8 cellular contexts compared by ENCODE assay signal in genomic region chr11:19713221-19714092, GRCh38. TPM values are rescaled to one million over a fixed set of nuclear protein-coding genes. Genes with fewer than 3 reads are reported as not detected.
A peak's percentile ranks its signal among the peaks of the same experiment; 100 is the strongest.
DNase-seq lines count a peak whose midpoint lies in the region; ATAC-seq and TF ChIP-seq lines count a peak whose summit lies in the region.

No MANE protein-coding gene starts in this region.

- no peaks in the 10 kb centered on the region for H3K79me2 ChIP-seq in HCT116 (ENCODE audit: insufficient read depth, low read length)

- peak overlapping the region; percentile 37 to 98 (median 78) for H3K27ac Mint-ChIP-seq in CD8-positive, alpha-beta memory T cell
- H3K27ac Mint-ChIP-seq in activated T-helper 1 cell treated with anti-CD3 and anti-CD28 coated beads, Interleukin-12 subunit alpha, Interleukin-12 subunit beta, Interleukin-2, Interleukin-4 antibody, amounts not matched to agents 30 ng/mL and 10 ng/mL and 1 ng/mL, durations not matched to agents 14 hours and 24 hours and 36 hours: peak overlapping the region; percentile 36

- H3K36me3 ChIP-seq in CD8-positive, alpha-beta memory T cell (ENCODE audit: insufficient read depth, low read length): no peaks in the 10 kb centered on the region
- no peaks in the 10 kb centered on the region for H3K36me3 ChIP-seq in HCT116 (ENCODE audit: control insufficient read depth in 1 of 2, insufficient read depth in 2 of 2, low read length in 2 of 2)

- H3K27me3 ChIP-seq in CD8-positive, alpha-beta memory T cell (ENCODE audit: insufficient read depth, low read length, poor library complexity, severe bottlenecking): peaks cover 25% of the 10 kb centered on the region
- no peaks in the 10 kb centered on the region for H3K27me3 ChIP-seq in HCT116 (ENCODE audit: insufficient read depth, low read length)

- peak overlapping the region; percentile 82 to 96 (median 92) for H3K4me3 Mint-ChIP-seq in CD8-positive, alpha-beta memory T cell
- H3K4me3 Mint-ChIP-seq in activated T-helper 1 cell treated with anti-CD3 and anti-CD28 coated beads, Interleukin-12 subunit alpha, Interleukin-12 subunit beta, Interleukin-2, Interleukin-4 antibody, amounts not matched to agents 30 ng/mL and 10 ng/mL and 1 ng/mL, durations not matched to agents 14 hours and 24 hours and 36 hours: peak overlapping the region; percentile 85

- H3K9ac ChIP-seq in HCT116 (ENCODE audit: low read length): peak overlapping the region; percentile 56

- no peaks in the 10 kb centered on the region for H3K9me3 ChIP-seq in CD8-positive, alpha-beta memory T cell (ENCODE audit: low read length)
- H3K9me3 ChIP-seq in HCT116 (ENCODE audit: control insufficient read depth in 1 of 2, insufficient read depth in 1 of 2, low read depth in 1 of 2, low read length in 2 of 2) (no peaks in the 10 kb centered on the region), iPS-18c (ENCODE audit: control insufficient read depth, insufficient read depth, low read length) (peaks cover 6% of the 10 kb centered on the region)

- POLR2A ChIA-PET in CD8-positive, alpha-beta memory T cell (lab: Charles Lee): interaction anchor here (0.6 kb wide), 1 partner anchor 10 kb away, joined by 4 read pairs; no protein-coding TSS in a partner anchor
- POLR2A ChIA-PET in HCT116 (lab: Charles Lee): no interaction called here

- H3K4me1 ChIP-seq in CD8-positive, alpha-beta memory T cell (ENCODE audit: insufficient read depth, low read length): peaks cover 20% of the 10 kb centered on the region
- peaks cover 8 to 37% of the 10 kb centered on the region in 2 experiments for H3K4me1 ChIP-seq in HCT116 (ENCODE audit: control insufficient read depth in 1 of 2, insufficient read depth in 2 of 2, low read length in 2 of 2)

- CTCF ChIA-PET in CD8-positive, alpha-beta memory T cell (lab: Charles Lee): interaction anchor here (1.1 to 3.4 kb wide), 3 partner anchors 10 to 149 kb away, joined by 3 to 12 read pairs (median 3); no protein-coding TSS in a partner anchor
- CTCF ChIA-PET in HCT116 (lab: Charles Lee): no interaction called here

- H3K4me1 Mint-ChIP-seq in CD8-positive, alpha-beta memory T cell: peaks cover 21 to 40% (median 32%) of the 10 kb centered on the region in 3 donors
- H3K4me1 Mint-ChIP-seq in activated T-helper 1 cell treated with anti-CD3 and anti-CD28 coated beads, Interleukin-12 subunit alpha, Interleukin-12 subunit beta, Interleukin-2, Interleukin-4 antibody, amounts not matched to agents 30 ng/mL and 10 ng/mL and 1 ng/mL, durations not matched to agents 14 hours and 24 hours and 36 hours (ENCODE audit: low read depth): peaks cover 17% of the 10 kb centered on the region

- peaks cover 27 to 30% of the 10 kb centered on the region in 2 donors for H3K27me3 Mint-ChIP-seq in CD8-positive, alpha-beta memory T cell
- H3K27me3 Mint-ChIP-seq in activated T-helper 1 cell treated with anti-CD3 and anti-CD28 coated beads, Interleukin-12 subunit alpha, Interleukin-12 subunit beta, Interleukin-2, Interleukin-4 antibody, amounts not matched to agents 30 ng/mL and 10 ng/mL and 1 ng/mL, durations not matched to agents 14 hours and 24 hours and 36 hours (ENCODE audit: insufficient read depth): peaks cover 64% of the 10 kb centered on the region

- intact Hi-C loops in HCT116 (cut with micrococcal nuclease): no loop called here
- intact Hi-C loops in activated T-helper 1 cell treated with anti-CD3 and anti-CD28 coated beads, Interleukin-12 subunit alpha, Interleukin-12 subunit beta, Interleukin-2, Interleukin-4 antibody, amounts not matched to agents 30 ng/mL and 10 ng/mL and 1 ng/mL, durations not matched to agents 14 hours and 24 hours and 36 hours (cut with micrococcal nuclease): loop anchor here (2.0 to 10.0 kb wide), 3 partner anchors 271 to 651 kb away; partner anchors contain the start of genes HTATIP2 and ZDHHC13

- H4K20me1 ChIP-seq in HCT116 (ENCODE audit: insufficient read depth): no peaks in the 10 kb centered on the region

- no peaks in the 10 kb centered on the region for H3K9me2 ChIP-seq in HCT116 (ENCODE audit: insufficient read depth)

- peak in 2 of 5 donors; percentile 9 to 50 for DNase-seq in CD8-positive, alpha-beta memory T cell
- no peak for DNase-seq in HCT116 (ENCODE audit: low read depth, low spot score)
- DNase-seq in activated T-helper 1 cell treated with anti-CD3 and anti-CD28 coated beads, Interleukin-12 subunit alpha, Interleukin-12 subunit beta, Interleukin-2, Interleukin-4 antibody, amounts not matched to agents 30 ng/mL and 10 ng/mL and 1 ng/mL, durations not matched to agents 14 hours and 24 hours and 36 hours (ENCODE audit: low spot score): no peak
- DNase-seq in stimulated activated naive CD8-positive, alpha-beta T cell treated with anti-CD3 and anti-CD28 coated beads, Interleukin-15, Interleukin-2, amounts not matched to agents 100 U/mL and 50 U/mL, for 24 hours: peak; percentile 17
- no peak for DNase-seq in NCI-H2029 treated with DMSO at 0.1 percent for 48 hours (lab: John Stamatoyannopoulos, UW)
- DNase-seq in SIG-M5 treated with dmso at 0.1 percent for 504 hours (lab: John Stamatoyannopoulos, UW; ENCODE audit: unreplicated experiment): no peak
- no peak for DNase-seq in NCI-H2227 treated with DMSO at 0.1 percent for 48 hours (lab: John Stamatoyannopoulos, UW)

- BruUV-seq in HCT116 (replicated peaks; lab: Mats Ljungman, UMichigan): no TSS peak

- H3K4me2 ChIP-seq in HCT116 (ENCODE audit: low read length): peak overlapping the region; percentile 89

- no peaks in the 10 kb centered on the region for H3K9me3 Mint-ChIP-seq in CD8-positive, alpha-beta memory T cell
- no peaks in the 10 kb centered on the region for H3K9me3 Mint-ChIP-seq in activated T-helper 1 cell treated with anti-CD3 and anti-CD28 coated beads, Interleukin-12 subunit alpha, Interleukin-12 subunit beta, Interleukin-2, Interleukin-4 antibody, amounts not matched to agents 30 ng/mL and 10 ng/mL and 1 ng/mL, durations not matched to agents 14 hours and 24 hours and 36 hours

- TF ChIP-seq CTCF in HCT116 (IDR thresholded peaks at IDR 0.05 in 2 of 3, conservative IDR thresholded peaks at IDR 0.05 in 1 of 3; ENCODE audit: borderline replicate concordance in 1 of 3, insufficient read depth in 1 of 3, low read depth in 2 of 3, low read length in 2 of 3): no peak

- no peak for TF ChIP-seq POLR2A in HCT116 (IDR thresholded peaks at IDR 0.05; ENCODE audit: borderline replicate concordance, extremely low read depth, insufficient read depth, insufficient read length)

- TF ChIP-seq RAD21 in HCT116 (IDR thresholded peaks at IDR 0.05; ENCODE audit: low read depth): no peak

- H2AFZ ChIP-seq in HCT116 (ENCODE audit: low read depth, low read length, poor library complexity, severe bottlenecking): no peak overlapping the region

- peak overlapping the region; percentile 68 for H3K4me3 ChIP-seq in CD8-positive, alpha-beta memory T cell (ENCODE audit: low read length)
- H3K4me3 ChIP-seq in HCT116 (replicated peaks in 1 of 2; ENCODE audit: low read depth in 1 of 2, low read length in 2 of 2) (peak overlapping the region; percentile 48 to 61), iPS-18c (ENCODE audit: insufficient read depth, low read depth, low read length) (peak overlapping the region; percentile 56)

- peaks cover 0 to 5% (median 0%) of the 10 kb centered on the region in 3 donors for H3K36me3 Mint-ChIP-seq in CD8-positive, alpha-beta memory T cell
- no peaks in the 10 kb centered on the region for H3K36me3 Mint-ChIP-seq in activated T-helper 1 cell treated with anti-CD3 and anti-CD28 coated beads, Interleukin-12 subunit alpha, Interleukin-12 subunit beta, Interleukin-2, Interleukin-4 antibody, amounts not matched to agents 30 ng/mL and 10 ng/mL and 1 ng/mL, durations not matched to agents 14 hours and 24 hours and 36 hours (ENCODE audit: low read depth)

- no peak for ATAC-seq in HCT116
- ATAC-seq in stimulated activated naive CD8-positive, alpha-beta T cell treated with anti-CD3 and anti-CD28 coated beads, Interleukin-15, Interleukin-2, amounts not matched to agents 100 U/mL and 50 U/mL, for 24 hours: no peak

- RAD21 ChIA-PET in HCT116 (lab: Charles Lee; ENCODE audit: low non-redundant PET in 1 of 2, low total read pairs in 2 of 2, uncharacterized antibody in 2 of 2, unreplicated experiment in 2 of 2): no interaction called here

- no peak overlapping the region for H3K27ac ChIP-seq in CD8-positive, alpha-beta memory T cell (ENCODE audit: low read depth, low read length)
- H3K27ac ChIP-seq in HCT116 (ENCODE audit: low read depth, low read length): no peak overlapping the region

TF ChIP-seq in HCT116, 20 proteins besides CTCF, POLR2A, EP300 and RAD21 (continues in another document):
- TF ChIP-seq YY1 (IDR thresholded peaks at IDR 0.05; ENCODE audit: extremely low read depth, insufficient replicate concordance, low read depth, low read length): no peak
- TF ChIP-seq ELF1 (IDR thresholded peaks at IDR 0.05; ENCODE audit: borderline replicate concordance, low read depth): no peak
- no peak for TF ChIP-seq MAX (IDR thresholded peaks at IDR 0.05)
- no peak for TF ChIP-seq ZNF274 (IDR thresholded peaks at IDR 0.05; ENCODE audit: low read depth, low read length)
- TF ChIP-seq JUND (IDR thresholded peaks at IDR 0.05): no peak
- no peak for TF ChIP-seq ZFX (IDR thresholded peaks at IDR 0.05)
- no peak for TF ChIP-seq SRF (IDR thresholded peaks at IDR 0.05; ENCODE audit: low read depth)
- no peak for TF ChIP-seq EZH2phosphoT487 (IDR thresholded peaks at IDR 0.05; ENCODE audit: borderline replicate concordance)
- no peak for TF ChIP-seq POLR2AphosphoS5 (IDR thresholded peaks at IDR 0.05; ENCODE audit: low read depth, low read length)

RNA-seq across cellular contexts. Expression of gene NAV2, which starts 0.8 kb away (rescaled TPM):
- total RNA-seq in CD8-positive, alpha-beta memory T cell: 1 to 10 TPM in 1 of 2 experiments, under 1 TPM in 1; 0.42 to 1.2 TPM
- 1.1 TPM for polyA plus RNA-seq in CD8-positive, alpha-beta memory T cell
- 2.1 TPM for total RNA-seq in HCT116 (2021; ENCODE audit: unreplicated experiment)
- 1.2 and 1.3 TPM in 2 replicates for polyA plus RNA-seq in HCT116 (2012)
- 0.12 and 0.34 TPM in 2 replicates for total RNA-seq in activated T-helper 1 cell treated with anti-CD3 and anti-CD28 coated beads, Interleukin-12 subunit alpha, Interleukin-12 subunit beta, Interleukin-2, Interleukin-4 antibody, amounts not matched to agents 30 ng/mL and 10 ng/mL and 1 ng/mL, durations not matched to agents 14 hours and 24 hours and 36 hours
